ENCODE assay signal across 1 cellular context in the genomic region with DNA sequence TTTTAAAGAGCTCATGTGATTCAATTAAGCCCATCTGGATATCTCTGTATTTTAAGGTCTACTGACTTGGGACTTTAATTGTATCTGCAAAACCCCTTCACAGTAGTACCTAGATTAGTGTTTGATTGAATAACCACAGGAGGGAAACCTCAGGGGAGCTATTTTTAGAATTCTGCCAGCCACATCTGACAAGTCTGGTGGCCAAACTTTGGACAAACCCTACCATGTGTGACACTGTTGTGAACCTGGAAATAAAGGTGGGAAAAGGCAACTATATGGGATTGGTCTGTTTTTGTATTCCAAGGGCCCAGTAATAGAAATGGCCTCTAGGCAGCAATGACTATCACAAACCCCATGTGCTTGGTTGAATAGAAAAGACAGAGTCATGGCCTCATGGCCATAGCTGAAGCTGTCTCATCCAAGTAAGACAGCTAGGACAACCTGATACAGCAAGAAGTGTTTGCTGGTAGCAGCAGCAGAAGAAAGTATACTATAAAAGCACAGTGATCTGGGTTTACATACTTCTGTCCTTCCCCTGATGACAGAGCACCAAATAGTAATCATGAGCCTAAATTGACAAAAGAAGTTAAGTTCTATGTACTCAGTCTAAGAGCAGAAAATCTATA.
TF ChIP-seq lines count a peak whose summit lies in the region.

No MANE protein-coding gene starts in this region.

TF ChIP-seq in GM12878, 131 proteins besides CTCF, POLR2A, EP300 and RAD21 (continued from another document):
- TF ChIP-seq, protein P1, sequence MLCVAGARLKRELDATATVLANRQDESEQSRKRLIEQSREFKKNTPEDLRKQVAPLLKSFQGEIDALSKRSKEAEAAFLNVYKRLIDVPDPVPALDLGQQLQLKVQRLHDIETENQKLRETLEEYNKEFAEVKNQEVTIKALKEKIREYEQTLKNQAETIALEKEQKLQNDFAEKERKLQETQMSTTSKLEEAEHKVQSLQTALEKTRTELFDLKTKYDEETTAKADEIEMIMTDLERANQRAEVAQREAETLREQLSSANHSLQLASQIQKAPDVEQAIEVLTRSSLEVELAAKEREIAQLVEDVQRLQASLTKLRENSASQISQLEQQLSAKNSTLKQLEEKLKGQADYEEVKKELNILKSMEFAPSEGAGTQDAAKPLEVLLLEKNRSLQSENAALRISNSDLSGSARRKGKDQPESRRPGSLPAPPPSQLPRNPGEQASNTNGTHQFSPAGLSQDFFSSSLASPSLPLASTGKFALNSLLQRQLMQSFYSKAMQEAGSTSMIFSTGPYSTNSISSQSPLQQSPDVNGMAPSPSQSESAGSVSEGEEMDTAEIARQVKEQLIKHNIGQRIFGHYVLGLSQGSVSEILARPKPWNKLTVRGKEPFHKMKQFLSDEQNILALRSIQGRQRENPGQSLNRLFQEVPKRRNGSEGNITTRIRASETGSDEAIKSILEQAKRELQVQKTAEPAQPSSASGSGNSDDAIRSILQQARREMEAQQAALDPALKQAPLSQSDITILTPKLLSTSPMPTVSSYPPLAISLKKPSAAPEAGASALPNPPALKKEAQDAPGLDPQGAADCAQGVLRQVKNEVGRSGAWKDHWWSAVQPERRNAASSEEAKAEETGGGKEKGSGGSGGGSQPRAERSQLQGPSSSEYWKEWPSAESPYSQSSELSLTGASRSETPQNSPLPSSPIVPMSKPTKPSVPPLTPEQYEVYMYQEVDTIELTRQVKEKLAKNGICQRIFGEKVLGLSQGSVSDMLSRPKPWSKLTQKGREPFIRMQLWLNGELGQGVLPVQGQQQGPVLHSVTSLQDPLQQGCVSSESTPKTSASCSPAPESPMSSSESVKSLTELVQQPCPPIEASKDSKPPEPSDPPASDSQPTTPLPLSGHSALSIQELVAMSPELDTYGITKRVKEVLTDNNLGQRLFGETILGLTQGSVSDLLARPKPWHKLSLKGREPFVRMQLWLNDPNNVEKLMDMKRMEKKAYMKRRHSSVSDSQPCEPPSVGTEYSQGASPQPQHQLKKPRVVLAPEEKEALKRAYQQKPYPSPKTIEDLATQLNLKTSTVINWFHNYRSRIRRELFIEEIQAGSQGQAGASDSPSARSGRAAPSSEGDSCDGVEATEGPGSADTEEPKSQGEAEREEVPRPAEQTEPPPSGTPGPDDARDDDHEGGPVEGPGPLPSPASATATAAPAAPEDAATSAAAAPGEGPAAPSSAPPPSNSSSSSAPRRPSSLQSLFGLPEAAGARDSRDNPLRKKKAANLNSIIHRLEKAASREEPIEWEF (IDR thresholded peaks at IDR 0.05; ENCODE audit: insufficient replicate concordance, low read depth, low read length) = no peak
- TF ChIP-seq, protein P2, sequence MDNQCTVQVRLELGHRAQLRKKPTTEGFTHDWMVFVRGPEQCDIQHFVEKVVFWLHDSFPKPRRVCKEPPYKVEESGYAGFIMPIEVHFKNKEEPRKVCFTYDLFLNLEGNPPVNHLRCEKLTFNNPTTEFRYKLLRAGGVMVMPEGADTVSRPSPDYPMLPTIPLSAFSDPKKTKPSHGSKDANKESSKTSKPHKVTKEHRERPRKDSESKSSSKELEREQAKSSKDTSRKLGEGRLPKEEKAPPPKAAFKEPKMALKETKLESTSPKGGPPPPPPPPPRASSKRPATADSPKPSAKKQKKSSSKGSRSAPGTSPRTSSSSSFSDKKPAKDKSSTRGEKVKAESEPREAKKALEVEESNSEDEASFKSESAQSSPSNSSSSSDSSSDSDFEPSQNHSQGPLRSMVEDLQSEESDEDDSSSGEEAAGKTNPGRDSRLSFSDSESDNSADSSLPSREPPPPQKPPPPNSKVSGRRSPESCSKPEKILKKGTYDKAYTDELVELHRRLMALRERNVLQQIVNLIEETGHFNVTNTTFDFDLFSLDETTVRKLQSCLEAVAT (IDR thresholded peaks at IDR 0.05) = 0 out of 2 replicates have a peak, but pooled peaks have one; percentile 18
- TF ChIP-seq, protein P3, sequence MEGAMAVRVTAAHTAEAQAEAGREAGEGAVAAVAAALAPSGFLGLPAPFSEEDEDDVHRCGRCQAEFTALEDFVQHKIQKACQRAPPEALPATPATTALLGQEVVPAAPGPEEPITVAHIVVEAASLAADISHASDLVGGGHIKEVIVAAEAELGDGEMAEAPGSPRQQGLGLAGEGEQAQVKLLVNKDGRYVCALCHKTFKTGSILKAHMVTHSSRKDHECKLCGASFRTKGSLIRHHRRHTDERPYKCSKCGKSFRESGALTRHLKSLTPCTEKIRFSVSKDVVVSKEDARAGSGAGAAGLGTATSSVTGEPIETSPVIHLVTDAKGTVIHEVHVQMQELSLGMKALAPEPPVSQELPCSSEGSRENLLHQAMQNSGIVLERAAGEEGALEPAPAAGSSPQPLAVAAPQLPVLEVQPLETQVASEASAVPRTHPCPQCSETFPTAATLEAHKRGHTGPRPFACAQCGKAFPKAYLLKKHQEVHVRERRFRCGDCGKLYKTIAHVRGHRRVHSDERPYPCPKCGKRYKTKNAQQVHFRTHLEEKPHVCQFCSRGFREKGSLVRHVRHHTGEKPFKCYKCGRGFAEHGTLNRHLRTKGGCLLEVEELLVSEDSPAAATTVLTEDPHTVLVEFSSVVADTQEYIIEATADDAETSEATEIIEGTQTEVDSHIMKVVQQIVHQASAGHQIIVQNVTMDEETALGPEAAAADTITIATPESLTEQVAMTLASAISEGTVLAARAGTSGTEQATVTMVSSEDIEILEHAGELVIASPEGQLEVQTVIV (IDR thresholded peaks at IDR 0.05; ENCODE audit: borderline replicate concordance, partially characterized antibody) = no peak
- TF ChIP-seq, protein P4, sequence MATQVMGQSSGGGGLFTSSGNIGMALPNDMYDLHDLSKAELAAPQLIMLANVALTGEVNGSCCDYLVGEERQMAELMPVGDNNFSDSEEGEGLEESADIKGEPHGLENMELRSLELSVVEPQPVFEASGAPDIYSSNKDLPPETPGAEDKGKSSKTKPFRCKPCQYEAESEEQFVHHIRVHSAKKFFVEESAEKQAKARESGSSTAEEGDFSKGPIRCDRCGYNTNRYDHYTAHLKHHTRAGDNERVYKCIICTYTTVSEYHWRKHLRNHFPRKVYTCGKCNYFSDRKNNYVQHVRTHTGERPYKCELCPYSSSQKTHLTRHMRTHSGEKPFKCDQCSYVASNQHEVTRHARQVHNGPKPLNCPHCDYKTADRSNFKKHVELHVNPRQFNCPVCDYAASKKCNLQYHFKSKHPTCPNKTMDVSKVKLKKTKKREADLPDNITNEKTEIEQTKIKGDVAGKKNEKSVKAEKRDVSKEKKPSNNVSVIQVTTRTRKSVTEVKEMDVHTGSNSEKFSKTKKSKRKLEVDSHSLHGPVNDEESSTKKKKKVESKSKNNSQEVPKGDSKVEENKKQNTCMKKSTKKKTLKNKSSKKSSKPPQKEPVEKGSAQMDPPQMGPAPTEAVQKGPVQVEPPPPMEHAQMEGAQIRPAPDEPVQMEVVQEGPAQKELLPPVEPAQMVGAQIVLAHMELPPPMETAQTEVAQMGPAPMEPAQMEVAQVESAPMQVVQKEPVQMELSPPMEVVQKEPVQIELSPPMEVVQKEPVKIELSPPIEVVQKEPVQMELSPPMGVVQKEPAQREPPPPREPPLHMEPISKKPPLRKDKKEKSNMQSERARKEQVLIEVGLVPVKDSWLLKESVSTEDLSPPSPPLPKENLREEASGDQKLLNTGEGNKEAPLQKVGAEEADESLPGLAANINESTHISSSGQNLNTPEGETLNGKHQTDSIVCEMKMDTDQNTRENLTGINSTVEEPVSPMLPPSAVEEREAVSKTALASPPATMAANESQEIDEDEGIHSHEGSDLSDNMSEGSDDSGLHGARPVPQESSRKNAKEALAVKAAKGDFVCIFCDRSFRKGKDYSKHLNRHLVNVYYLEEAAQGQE (IDR thresholded peaks at IDR 0.05; ENCODE audit: low read depth, low read length) = no peak
- TF ChIP-seq SIX5 (IDR thresholded peaks at IDR 0.05; ENCODE audit: low read depth, low read length, severe bottlenecking) = no peak
- no peak for TF ChIP-seq GATAD2B (conservative IDR thresholded peaks at IDR 0.05; ENCODE audit: low read depth)
- TF ChIP-seq MEF2A (IDR thresholded peaks at IDR 0.05; ENCODE audit: insufficient read depth, low read depth, low read length) = peak; percentile 60; the same call in 1 of the 2 replicates
- TF ChIP-seq MTA2 (IDR thresholded peaks at IDR 0.05; ENCODE audit: low read depth) = peak; percentile 63
- TF ChIP-seq CBX5 (IDR thresholded peaks at IDR 0.05; ENCODE audit: low read depth) = no peak
- TF ChIP-seq MEF2B (IDR thresholded peaks at IDR 0.05; ENCODE audit: partially characterized antibody, poor library complexity, severe bottlenecking) = peak; percentile 65
- TF ChIP-seq RFX5 (IDR thresholded peaks at IDR 0.05; ENCODE audit: low read depth, low read length) = no peak
- TF ChIP-seq IKZF1 (conservative IDR thresholded peaks at IDR 0.05) = peak; percentile 69
- 0 out of 2 replicates have a peak, but pooled peaks have one; percentile 22 for TF ChIP-seq NFIC (IDR thresholded peaks at IDR 0.05; ENCODE audit: low read depth, low read length)
- 0 out of 2 replicates have a peak, but pooled peaks have one; percentile 16 for TF ChIP-seq NR2F1 (conservative IDR thresholded peaks at IDR 0.05)
- TF ChIP-seq DPF2 (IDR thresholded peaks at IDR 0.05) = 0 out of 2 replicates have a peak, but pooled peaks have one; percentile 26
- peak; percentile 36; the same call in 1 of the 2 replicates for TF ChIP-seq TCF7 (IDR thresholded peaks at IDR 0.05; ENCODE audit: borderline replicate concordance)
- TF ChIP-seq CREB1 (IDR thresholded peaks at IDR 0.05; ENCODE audit: low read depth) = no peak
TF ChIP-seq in GM12878: peak in this region for 12.
